Comparison of ENCODE assay signal across 1 cellular context in genomic region chr5:157778121-157778805, GRCh38.
TF ChIP-seq lines count a peak whose summit lies in the region.

No MANE protein-coding gene starts in this region.

TF ChIP-seq in HEK293, 187 proteins besides CTCF, POLR2A, EP300 and RAD21 (continued from another document and continues in another):
- no peak for TF ChIP-seq GLI2 (tag by site-specific recombination; IDR thresholded peaks at IDR 0.05; ENCODE audit: borderline replicate concordance, low read depth)
- TF ChIP-seq, protein P1, sequence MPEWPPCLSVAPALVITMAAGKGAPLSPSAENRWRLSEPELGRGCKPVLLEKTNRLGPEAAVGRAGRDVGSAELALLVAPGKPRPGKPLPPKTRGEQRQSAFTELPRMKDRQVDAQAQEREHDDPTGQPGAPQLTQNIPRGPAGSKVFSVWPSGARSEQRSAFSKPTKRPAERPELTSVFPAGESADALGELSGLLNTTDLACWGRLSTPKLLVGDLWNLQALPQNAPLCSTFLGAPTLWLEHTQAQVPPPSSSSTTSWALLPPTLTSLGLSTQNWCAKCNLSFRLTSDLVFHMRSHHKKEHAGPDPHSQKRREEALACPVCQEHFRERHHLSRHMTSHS (tag by site-specific recombination; IDR thresholded peaks at IDR 0.05), result no peak
- no peak for TF ChIP-seq ZNF707 (tag by site-specific recombination; IDR thresholded peaks at IDR 0.05)
- no peak for TF ChIP-seq ZIC2 (tag by site-specific recombination; IDR thresholded peaks at IDR 0.05)
- peak; percentile 51; the same call in 1 of the 2 replicates for TF ChIP-seq ZNF600 (tag by site-specific recombination; IDR thresholded peaks at IDR 0.05)
- no peak for TF ChIP-seq OVOL3 (tag by site-specific recombination; IDR thresholded peaks at IDR 0.05)
- no peak for TF ChIP-seq ZNF510 (tag by site-specific recombination; IDR thresholded peaks at IDR 0.05; ENCODE audit: insufficient replicate concordance)
- TF ChIP-seq ZNF350 (tag by site-specific recombination; IDR thresholded peaks at IDR 0.05), result no peak
- TF ChIP-seq KLF10 (tag by site-specific recombination; IDR thresholded peaks at IDR 0.05), result no peak
- no peak for TF ChIP-seq ZBTB21 (tag by site-specific recombination; IDR thresholded peaks at IDR 0.05)
- TF ChIP-seq ZBTB48 (tag by site-specific recombination; IDR thresholded peaks at IDR 0.05), result no peak
- TF ChIP-seq ZNF785 (tag by site-specific recombination; IDR thresholded peaks at IDR 0.05), result no peak
- TF ChIP-seq ZBTB44 (tag by site-specific recombination; IDR thresholded peaks at IDR 0.05), result peak; percentile 26; the same call in 1 of the 2 replicates
- TF ChIP-seq, protein P2, sequence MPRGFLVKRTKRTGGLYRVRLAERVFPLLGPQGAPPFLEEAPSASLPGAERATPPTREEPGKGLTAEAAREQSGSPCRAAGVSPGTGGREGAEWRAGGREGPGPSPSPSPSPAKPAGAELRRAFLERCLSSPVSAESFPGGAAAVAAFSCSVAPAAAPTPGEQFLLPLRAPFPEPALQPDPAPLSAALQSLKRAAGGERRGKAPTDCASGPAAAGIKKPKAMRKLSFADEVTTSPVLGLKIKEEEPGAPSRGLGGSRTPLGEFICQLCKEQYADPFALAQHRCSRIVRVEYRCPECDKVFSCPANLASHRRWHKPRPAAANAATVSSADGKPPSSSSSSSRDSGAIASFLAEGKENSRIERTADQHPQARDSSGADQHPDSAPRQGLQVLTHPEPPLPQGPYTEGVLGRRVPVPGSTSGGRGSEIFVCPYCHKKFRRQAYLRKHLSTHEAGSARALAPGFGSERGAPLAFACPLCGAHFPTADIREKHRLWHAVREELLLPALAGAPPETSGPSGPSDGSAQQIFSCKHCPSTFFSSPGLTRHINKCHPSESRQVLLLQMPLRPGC (tag by site-specific recombination; IDR thresholded peaks at IDR 0.05), result no peak
- TF ChIP-seq SCRT1 (tag by site-specific recombination; IDR thresholded peaks at IDR 0.05; ENCODE audit: borderline replicate concordance), result peak; percentile 91
- TF ChIP-seq, protein P3, sequence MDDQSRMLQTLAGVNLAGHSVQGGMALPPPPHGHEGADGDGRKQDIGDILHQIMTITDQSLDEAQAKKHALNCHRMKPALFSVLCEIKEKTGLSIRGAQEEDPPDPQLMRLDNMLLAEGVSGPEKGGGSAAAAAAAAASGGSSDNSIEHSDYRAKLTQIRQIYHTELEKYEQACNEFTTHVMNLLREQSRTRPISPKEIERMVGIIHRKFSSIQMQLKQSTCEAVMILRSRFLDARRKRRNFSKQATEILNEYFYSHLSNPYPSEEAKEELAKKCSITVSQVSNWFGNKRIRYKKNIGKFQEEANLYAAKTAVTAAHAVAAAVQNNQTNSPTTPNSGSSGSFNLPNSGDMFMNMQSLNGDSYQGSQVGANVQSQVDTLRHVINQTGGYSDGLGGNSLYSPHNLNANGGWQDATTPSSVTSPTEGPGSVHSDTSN (CRISPR knock-in tag; IDR thresholded peaks at IDR 0.05), result no peak
- TF ChIP-seq TCF7L2 (IDR thresholded peaks at IDR 0.05; ENCODE audit: borderline replicate concordance, low read depth, low read length), result no peak; the same call in 1 of the 2 replicates
- no peak for TF ChIP-seq ZNF610 (tag by site-specific recombination; IDR thresholded peaks at IDR 0.05; ENCODE audit: borderline replicate concordance)
- no peak for TF ChIP-seq ZNF514 (tag by site-specific recombination; IDR thresholded peaks at IDR 0.05)
- 0 out of 2 replicates have a peak, but pooled peaks have one; percentile 30 for TF ChIP-seq ZNF843 (tag by site-specific recombination; IDR thresholded peaks at IDR 0.05)
- TF ChIP-seq ZNF121 (tag by site-specific recombination; IDR thresholded peaks at IDR 0.05), result no peak
- no peak for TF ChIP-seq ZNF24 (tag by site-specific recombination; IDR thresholded peaks at IDR 0.05)
- TF ChIP-seq ZNF391 (tag by site-specific recombination; IDR thresholded peaks at IDR 0.05; ENCODE audit: borderline replicate concordance, low read depth), result no peak
- TF ChIP-seq ZNF133 (tag by site-specific recombination; IDR thresholded peaks at IDR 0.05), result no peak
- TF ChIP-seq, protein P4, sequence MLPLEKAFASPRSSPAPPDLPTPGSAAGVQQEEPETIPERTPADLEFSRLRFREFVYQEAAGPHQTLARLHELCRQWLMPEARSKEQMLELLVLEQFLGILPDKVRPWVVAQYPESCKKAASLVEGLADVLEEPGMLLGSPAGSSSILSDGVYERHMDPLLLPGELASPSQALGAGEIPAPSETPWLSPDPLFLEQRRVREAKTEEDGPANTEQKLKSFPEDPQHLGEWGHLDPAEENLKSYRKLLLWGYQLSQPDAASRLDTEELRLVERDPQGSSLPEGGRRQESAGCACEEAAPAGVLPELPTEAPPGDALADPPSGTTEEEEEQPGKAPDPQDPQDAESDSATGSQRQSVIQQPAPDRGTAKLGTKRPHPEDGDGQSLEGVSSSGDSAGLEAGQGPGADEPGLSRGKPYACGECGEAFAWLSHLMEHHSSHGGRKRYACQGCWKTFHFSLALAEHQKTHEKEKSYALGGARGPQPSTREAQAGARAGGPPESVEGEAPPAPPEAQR (tag by site-specific recombination; IDR thresholded peaks at IDR 0.05), result no peak
- TF ChIP-seq ZBTB8A (tag by site-specific recombination; IDR thresholded peaks at IDR 0.05), result no peak
- TF ChIP-seq, protein P5, sequence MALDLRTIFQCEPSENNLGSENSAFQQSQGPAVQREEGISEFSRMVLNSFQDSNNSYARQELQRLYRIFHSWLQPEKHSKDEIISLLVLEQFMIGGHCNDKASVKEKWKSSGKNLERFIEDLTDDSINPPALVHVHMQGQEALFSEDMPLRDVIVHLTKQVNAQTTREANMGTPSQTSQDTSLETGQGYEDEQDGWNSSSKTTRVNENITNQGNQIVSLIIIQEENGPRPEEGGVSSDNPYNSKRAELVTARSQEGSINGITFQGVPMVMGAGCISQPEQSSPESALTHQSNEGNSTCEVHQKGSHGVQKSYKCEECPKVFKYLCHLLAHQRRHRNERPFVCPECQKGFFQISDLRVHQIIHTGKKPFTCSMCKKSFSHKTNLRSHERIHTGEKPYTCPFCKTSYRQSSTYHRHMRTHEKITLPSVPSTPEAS (tag by site-specific recombination; IDR thresholded peaks at IDR 0.05), result no peak
- TF ChIP-seq ZNF580 (tag by site-specific recombination; IDR thresholded peaks at IDR 0.05), result 0 out of 2 replicates have a peak, but pooled peaks have one; percentile 20
- no peak for TF ChIP-seq ZNF830 (tag by site-specific recombination; IDR thresholded peaks at IDR 0.05; ENCODE audit: low read depth)
- TF ChIP-seq ZNF624 (tag by site-specific recombination; IDR thresholded peaks at IDR 0.05), result no peak
- TF ChIP-seq ZNF280C (tag by site-specific recombination; IDR thresholded peaks at IDR 0.05), result no peak
- TF ChIP-seq KLF16 (tag by site-specific recombination; IDR thresholded peaks at IDR 0.05), result no peak
- TF ChIP-seq ZFHX2 (tag by site-specific recombination; conservative IDR thresholded peaks at IDR 0.05), result no peak
- no peak for TF ChIP-seq ZNF302 (tag by site-specific recombination; IDR thresholded peaks at IDR 0.05; ENCODE audit: low read depth)
- TF ChIP-seq, protein P6, sequence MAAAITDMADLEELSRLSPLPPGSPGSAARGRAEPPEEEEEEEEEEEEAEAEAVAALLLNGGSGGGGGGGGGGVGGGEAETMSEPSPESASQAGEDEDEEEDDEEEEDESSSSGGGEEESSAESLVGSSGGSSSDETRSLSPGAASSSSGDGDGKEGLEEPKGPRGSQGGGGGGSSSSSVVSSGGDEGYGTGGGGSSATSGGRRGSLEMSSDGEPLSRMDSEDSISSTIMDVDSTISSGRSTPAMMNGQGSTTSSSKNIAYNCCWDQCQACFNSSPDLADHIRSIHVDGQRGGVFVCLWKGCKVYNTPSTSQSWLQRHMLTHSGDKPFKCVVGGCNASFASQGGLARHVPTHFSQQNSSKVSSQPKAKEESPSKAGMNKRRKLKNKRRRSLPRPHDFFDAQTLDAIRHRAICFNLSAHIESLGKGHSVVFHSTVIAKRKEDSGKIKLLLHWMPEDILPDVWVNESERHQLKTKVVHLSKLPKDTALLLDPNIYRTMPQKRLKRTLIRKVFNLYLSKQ (tag by site-specific recombination; IDR thresholded peaks at IDR 0.05; ENCODE audit: borderline replicate concordance), result no peak
- TF ChIP-seq ZBTB1 (tag by site-specific recombination; IDR thresholded peaks at IDR 0.05), result no peak
- no peak for TF ChIP-seq ATF2 (tag by site-specific recombination; IDR thresholded peaks at IDR 0.05; ENCODE audit: low read depth)
- TF ChIP-seq ZNF596 (tag by site-specific recombination; IDR thresholded peaks at IDR 0.05), result no peak
- no peak for TF ChIP-seq ZNF791 (tag by site-specific recombination; IDR thresholded peaks at IDR 0.05)
- TF ChIP-seq ZNF792 (tag by site-specific recombination; IDR thresholded peaks at IDR 0.05), result no peak
- TF ChIP-seq KLF7 (tag by site-specific recombination; IDR thresholded peaks at IDR 0.05; ENCODE audit: borderline replicate concordance), result no peak
- TF ChIP-seq ZNF645 (tag by site-specific recombination; IDR thresholded peaks at IDR 0.05), result no peak
- TF ChIP-seq GLI4 (tag by site-specific recombination; IDR thresholded peaks at IDR 0.05), result no peak
- TF ChIP-seq ZFP41 (tag by site-specific recombination; IDR thresholded peaks at IDR 0.05; ENCODE audit: borderline replicate concordance), result no peak
- peak; percentile 33; the same call in 1 of the 2 replicates for TF ChIP-seq ZBTB20 (tag by site-specific recombination; IDR thresholded peaks at IDR 0.05)
- TF ChIP-seq ZNF366 (tag by site-specific recombination; conservative IDR thresholded peaks at IDR 0.05), result peak; percentile 54; the same call in 1 of the 2 replicates
- no peak for TF ChIP-seq ZNF202 (tag by site-specific recombination; IDR thresholded peaks at IDR 0.05; ENCODE audit: borderline replicate concordance)
- no peak for TF ChIP-seq ZFP3 (tag by site-specific recombination; IDR thresholded peaks at IDR 0.05; ENCODE audit: low read depth)
- peak; percentile 72; the same call in 1 of the 2 replicates for TF ChIP-seq OSR2 (tag by site-specific recombination; IDR thresholded peaks at IDR 0.05)
- TF ChIP-seq WT1 (tag by site-specific recombination; IDR thresholded peaks at IDR 0.05), result no peak
- no peak for TF ChIP-seq ZNF776 (tag by site-specific recombination; IDR thresholded peaks at IDR 0.05; ENCODE audit: borderline replicate concordance)
- no peak for TF ChIP-seq BCL11A (tag by site-specific recombination; IDR thresholded peaks at IDR 0.05; ENCODE audit: low read depth)
- TF ChIP-seq ZNF223 (tag by site-specific recombination; IDR thresholded peaks at IDR 0.05), result no peak
- TF ChIP-seq ZNF423 (tag by site-specific recombination; IDR thresholded peaks at IDR 0.05), result no peak
- no peak for TF ChIP-seq ZNF266 (tag by site-specific recombination; IDR thresholded peaks at IDR 0.05; ENCODE audit: low read depth)
- peak; percentile 78 for TF ChIP-seq ZBTB17 (tag by site-specific recombination; IDR thresholded peaks at IDR 0.05)
